ENCODE assay signal across 17 cellular contexts in genomic region chr1:205626216-205626615, GRCh38. TPM values are rescaled to one million over a fixed set of nuclear protein-coding genes. Genes with fewer than 3 reads are reported as not detected.
DNase-seq lines count a peak whose midpoint lies in the region; ATAC-seq and TF ChIP-seq lines count a peak whose summit lies in the region.
"Had no signal": no experiment of that assay in that cellular context is flagged by ENCODE, and none has a peak within 500 bp of the region (broad histone marks: within the 10 kb centered on the region; RNA-seq: fewer than 3 reads in every experiment).

No MANE protein-coding gene starts in this region.

- ATAC-seq in CD8-positive, alpha-beta T cell = no peak
- ATAC-seq in IMR-90 (ENCODE audit: low read depth) (no peak), naive B cell (ENCODE audit: low read depth in 2 of 2) (peak; percentile 43 to 47), GM18873 (IDR thresholded peaks at IDR 0.05; ENCODE audit: low FRiP score, unreplicated experiment) (no peak), GM19452 (IDR thresholded peaks at IDR 0.05; ENCODE audit: unreplicated experiment) (no peak)
- ATAC-seq: HepG2 had no signal

- peak overlapping the region; percentile 28; the same call in 1 of the 2 replicates for H2AK5ac ChIP-seq in IMR-90 (ENCODE audit: low read depth, low read length)

- no peak overlapping the region for H3K27ac ChIP-seq in CD8-positive, alpha-beta T cell (ENCODE audit: low read depth, low read length)
- H3K27ac ChIP-seq in IMR-90 (ENCODE audit: insufficient read depth, low read length) = no peak overlapping the region
- H3K27ac ChIP-seq: esophagus muscularis mucosa, SK-N-MC, tibial artery had no signal

- H4K8ac ChIP-seq in IMR-90 (ENCODE audit: low read depth in 2 of 2, low read length in 2 of 2) = 0 out of 4 replicates have a peak overlapping the region, but pooled peaks of 1 of the 2 experiments have one; percentile 22

- POLR2A ChIA-PET in CD8-positive, alpha-beta T cell (lab: Charles Lee) = no interaction called here
- POLR2A ChIA-PET in IMR-90 (lab: Charles Lee; ENCODE audit: unreplicated experiment) = no interaction called here
- POLR2A ChIA-PET in activated CD4-positive, alpha-beta memory T cell treated with anti-CD3 and anti-CD28 coated beads for 36 hours (lab: Charles Lee) = no interaction called here

- H2BK120ac ChIP-seq in IMR-90 (ENCODE audit: low read depth, low read length) = no peak overlapping the region

- no peak for DNase-seq in CD8-positive, alpha-beta T cell
- no peak for DNase-seq in IMR-90
- DNase-seq in activated CD4-positive, alpha-beta memory T cell treated with anti-CD3 and anti-CD28 coated beads for 36 hours = no peak
- DNase-seq in naive B cell = peak; percentile 58
- no peak for DNase-seq in GM13976 (ENCODE audit: low spot score)
- no peak for DNase-seq in RKO (ENCODE audit: low spot score)
- DNase-seq: activated CD4-positive, CD25-positive, alpha-beta regulatory T cell treated with anti-CD3 and anti-CD28 coated beads, Interleukin-2, amount 50 U/mL, for 72 hours; mammary epithelial cell; NCI-H1694 treated with DMSO at 0.1 percent for 48 hours; NCI-H69; posterior cingulate gyrus; tibial artery had no signal

- H3K9me1 ChIP-seq in IMR-90 (ENCODE audit: insufficient read depth, low read length) = peaks cover 13% of the 10 kb centered on the region

- H3K14ac ChIP-seq in IMR-90 (replicated peaks; ENCODE audit: low read depth, low read length) = no peak overlapping the region

- H3K36me3 ChIP-seq in CD8-positive, alpha-beta T cell (ENCODE audit: insufficient read depth, low read length) = peaks cover 4% of the 10 kb centered on the region
- H3K36me3 ChIP-seq in IMR-90 (ENCODE audit: control insufficient read depth, insufficient read depth, low read length) = peaks cover 19% of the 10 kb centered on the region

- TF ChIP-seq POLR2A in IMR-90 (IDR thresholded peaks at IDR 0.05; ENCODE audit: low read depth, low read length) = no peak

- no peaks in the 10 kb centered on the region for H3K9me3 Mint-ChIP-seq in CD8-positive, alpha-beta T cell
- H3K9me3 Mint-ChIP-seq in activated CD4-positive, alpha-beta memory T cell treated with anti-CD3 and anti-CD28 coated beads for 36 hours = no peaks in the 10 kb centered on the region
- no peaks in the 10 kb centered on the region for H3K9me3 Mint-ChIP-seq in naive B cell

- TF ChIP-seq RAD21 in IMR-90 (IDR thresholded peaks at IDR 0.05; ENCODE audit: low read length) = no peak

- H3K27me3 ChIP-seq in CD8-positive, alpha-beta T cell (ENCODE audit: insufficient read depth, low read length) = no peaks in the 10 kb centered on the region
- H3K27me3 ChIP-seq in IMR-90 (ENCODE audit: control insufficient read depth, insufficient read depth, low read length) = no peaks in the 10 kb centered on the region
- H3K27me3 ChIP-seq: esophagus muscularis mucosa, tibial artery had no signal

- CTCF ChIA-PET in CD8-positive, alpha-beta T cell (lab: Charles Lee) = interaction anchor here (1.6 kb wide), 1 partner anchor 34 kb away, joined by 12 read pairs; no protein-coding TSS in a partner anchor
- CTCF ChIA-PET in IMR-90 (lab: Yijun Ruan, JAX) = no interaction called here
- CTCF ChIA-PET in activated CD4-positive, alpha-beta memory T cell treated with anti-CD3 and anti-CD28 coated beads for 36 hours (lab: Charles Lee) = interaction anchor here (0.6 to 1.4 kb wide), 3 partner anchors 18 to 35 kb away, joined by 3 to 4 read pairs (median 3); no protein-coding TSS in a partner anchor

- in situ Hi-C loops in IMR-90 (cut with MboI; ENCODE audit: low sequenced_read_pairs) = no loop called here
- in situ Hi-C loops in GM13976 (cut with MboI; ENCODE audit: low sequenced_read_pairs, unreplicated experiment) = no loop called here

- no peaks in the 10 kb centered on the region for H3K9me3 ChIP-seq in CD8-positive, alpha-beta T cell (ENCODE audit: low read length)
- H3K9me3 ChIP-seq in IMR-90 (ENCODE audit: control insufficient read depth, insufficient read depth, low read length) = no peaks in the 10 kb centered on the region
- H3K9me3 ChIP-seq: esophagus muscularis mucosa, tibial artery had no signal

- H3K4me3 Mint-ChIP-seq in CD8-positive, alpha-beta T cell = peak overlapping the region; percentile 3
- H3K4me3 Mint-ChIP-seq in activated CD4-positive, alpha-beta memory T cell treated with anti-CD3 and anti-CD28 coated beads for 36 hours = no peak overlapping the region
- H3K4me3 Mint-ChIP-seq in naive B cell = peak overlapping the region; percentile 48 to 79 (median 74)

- H3K4me2 ChIP-seq in IMR-90 (ENCODE audit: low read depth, low read length) = no peak overlapping the region

- peaks cover 41% of the 10 kb centered on the region for H3K4me1 ChIP-seq in CD8-positive, alpha-beta T cell (ENCODE audit: insufficient read depth, low read length)
- H3K4me1 ChIP-seq in IMR-90 (ENCODE audit: control insufficient read depth, insufficient read depth, low read length) = peaks cover 4% of the 10 kb centered on the region

- no CpG with 5 or more reads among the region's 3 CpGs for WGBS in IMR-90 (ENCODE audit: extremely low coverage in 2 of 2, insufficient read length in 1 of 2), 2 experiments

- no peak overlapping the region for H4K5ac ChIP-seq in IMR-90 (ENCODE audit: low read depth, low read length)

- peaks cover 61% of the 10 kb centered on the region for H3K36me3 Mint-ChIP-seq in CD8-positive, alpha-beta T cell
- peaks cover 32% of the 10 kb centered on the region for H3K36me3 Mint-ChIP-seq in activated CD4-positive, alpha-beta memory T cell treated with anti-CD3 and anti-CD28 coated beads for 36 hours
- H3K36me3 Mint-ChIP-seq in naive B cell = no peaks in the 10 kb centered on the region

- H2AFZ ChIP-seq in IMR-90 (replicated peaks; ENCODE audit: low read length, poor library complexity) = no peak overlapping the region

- no peak overlapping the region for H2BK20ac ChIP-seq in IMR-90 (ENCODE audit: low read depth, low read length)

- BruUV-seq in IMR-90 (replicated peaks; lab: Mats Ljungman, UMichigan) = no TSS peak

- peak overlapping the region; percentile 80 for H3K27ac Mint-ChIP-seq in CD8-positive, alpha-beta T cell
- H3K27ac Mint-ChIP-seq in activated CD4-positive, alpha-beta memory T cell treated with anti-CD3 and anti-CD28 coated beads for 36 hours = peak overlapping the region; percentile 66
- H3K27ac Mint-ChIP-seq in naive B cell = peak overlapping the region; percentile 70 to 96 (median 94)

- no peak overlapping the region for H3K18ac ChIP-seq in IMR-90 (ENCODE audit: low read depth, low read length)

- H3K56ac ChIP-seq in IMR-90 (ENCODE audit: extremely low read depth, insufficient read depth, low read length) = no peak overlapping the region

- peak overlapping the region; percentile 86; the same call in 1 of the 2 replicates for H3K23ac ChIP-seq in IMR-90 (ENCODE audit: low read depth, low read length)

- H4K20me1 ChIP-seq in IMR-90 (ENCODE audit: insufficient read depth, low read length) = peaks cover 29% of the 10 kb centered on the region; the same call in 1 of the 2 replicates

- H3K9ac ChIP-seq in IMR-90 (ENCODE audit: low read depth, low read length) = no peak overlapping the region

- no peak overlapping the region for H2BK5ac ChIP-seq in IMR-90 (ENCODE audit: low read depth, low read length, poor library complexity, severe bottlenecking)

- intact Hi-C loops in CD8-positive, alpha-beta T cell (cut with DNase I, micrococcal nuclease) = no loop called here
- intact Hi-C loops in IMR-90 (cut with micrococcal nuclease) = no loop called here
- intact Hi-C loops in activated CD4-positive, alpha-beta memory T cell treated with anti-CD3 and anti-CD28 coated beads for 36 hours (cut with micrococcal nuclease) = no loop called here

- no peak for TF ChIP-seq CTCF in CD8-positive, alpha-beta T cell (IDR thresholded peaks at IDR 0.05)
- TF ChIP-seq CTCF in IMR-90 (conservative IDR thresholded peaks at IDR 0.05; ENCODE audit: low read depth, low read length) = no peak
- TF ChIP-seq CTCF in GM13976 (IDR thresholded peaks at IDR 0.05; ENCODE audit: borderline replicate concordance, control extremely low read depth, extremely low read depth, insufficient read depth, missing control alignments) = no peak

- H3K4me1 Mint-ChIP-seq in CD8-positive, alpha-beta T cell (ENCODE audit: low read depth) = peaks cover 65% of the 10 kb centered on the region
- H3K4me1 Mint-ChIP-seq in activated CD4-positive, alpha-beta memory T cell treated with anti-CD3 and anti-CD28 coated beads for 36 hours (ENCODE audit: low read depth) = peaks cover 52% of the 10 kb centered on the region
- H3K4me1 Mint-ChIP-seq in naive B cell = peaks cover 27 to 86% (median 64%) of the 10 kb centered on the region in 3 donors

- dilution Hi-C loops in IMR-90 (cut with HindIII; ENCODE audit: low sequenced_read_pairs, unreplicated experiment) = no loop called here

- no peak overlapping the region for H2AK9ac ChIP-seq in IMR-90 (replicated peaks; ENCODE audit: low read depth, low read length, poor library complexity)

- no peak overlapping the region for H3K4me3 ChIP-seq in CD8-positive, alpha-beta T cell (ENCODE audit: low read depth, low read length)
- no peak overlapping the region for H3K4me3 ChIP-seq in IMR-90 (ENCODE audit: insufficient read depth, low read depth, low read length)
- H3K4me3 ChIP-seq: esophagus muscularis mucosa, SK-N-MC, tibial artery had no signal

- no peak overlapping the region for H2BK15ac ChIP-seq in IMR-90 (ENCODE audit: low read depth, low read length)

- no peak overlapping the region; the same call in 1 of the 2 replicates for H3K4ac ChIP-seq in IMR-90 (ENCODE audit: low read depth, low read length)

- peaks cover 16 to 61% of the 10 kb centered on the region in 2 experiments; a peak in 3 of 4 replicates for H3K79me1 ChIP-seq in IMR-90 (ENCODE audit: low read depth in 1 of 2, low read length in 2 of 2)

- H4K91ac ChIP-seq in IMR-90 (ENCODE audit: insufficient read depth, low read depth, low read length) = no peak overlapping the region

- no peaks in the 10 kb centered on the region for H3K27me3 Mint-ChIP-seq in CD8-positive, alpha-beta T cell (ENCODE audit: low read depth)
- H3K27me3 Mint-ChIP-seq in activated CD4-positive, alpha-beta memory T cell treated with anti-CD3 and anti-CD28 coated beads for 36 hours = no peaks in the 10 kb centered on the region
- no peaks in the 10 kb centered on the region for H3K27me3 Mint-ChIP-seq in naive B cell

RNA-seq across cellular contexts. Expression of gene ELK4, which starts 5.6 kb away (rescaled TPM):
- 100 to 1,000 TPM; 142 to 147 TPM for total RNA-seq in CD8-positive, alpha-beta T cell
- total RNA-seq in IMR-90 (2012; rRNA removed) = 11.3 and 15.6 TPM in 2 replicates
- 3.3 and 4.6 TPM in 2 replicates for polyA plus RNA-seq in IMR-90 (2012; rRNA removed)
- 0.54 and 0.71 TPM in 2 replicates for polyA plus RNA-seq in IMR-90 (2012; cell fraction: cytosol; rRNA removed)
- 1.1 and 8.4 TPM in 2 replicates for polyA plus RNA-seq in IMR-90 (2012; cell fraction: nucleus; rRNA removed; ENCODE audit: low replicate concordance)
- total RNA-seq in activated CD4-positive, alpha-beta memory T cell treated with anti-CD3 and anti-CD28 coated beads for 36 hours = 10 to 100 TPM; 60.7 to 65.8 TPM
- polyA plus RNA-seq in naive B cell (ENCODE audit: low read depth in 6 of 6) = 10 to 100 TPM in 1 of 6 donors, 1 to 10 TPM in 5; 4.8 to 10.2 (median 6.0) TPM

RNA-seq across cellular contexts. Expression of gene SLC45A3, which starts 54.1 kb away (rescaled TPM):
- under 1 TPM in 1 of 2 experiments, not detected in 1; 0.16 TPM for total RNA-seq in CD8-positive, alpha-beta T cell
- 1.1 and 1.4 TPM in 2 replicates for total RNA-seq in IMR-90 (2012; rRNA removed)
- polyA plus RNA-seq in IMR-90 (2012; rRNA removed) (2.5 and 3.0 TPM in 2 replicates), naive B cell (ENCODE audit: low read depth in 6 of 6) (1 to 10 TPM in 5 of 6 donors, under 1 TPM in 1; 0.96 to 5.4 (median 4.0) TPM)
- 1.1 and 2.4 TPM in 2 replicates for polyA plus RNA-seq in IMR-90 (2012; cell fraction: cytosol; rRNA removed)
- polyA plus RNA-seq in IMR-90 (2012; cell fraction: nucleus; rRNA removed; ENCODE audit: low replicate concordance) = 2.9 and 5.4 TPM in 2 replicates
- under 1 TPM; 0.55 to 0.56 TPM for total RNA-seq in activated CD4-positive, alpha-beta memory T cell treated with anti-CD3 and anti-CD28 coated beads for 36 hours

Comparison
In these comparisons a context has a peak if more than half of its experiments do, and no peak if none do; other contexts are left out.
1. ATAC-seq: peak in naive B cell (2 of 2); none in CD8-positive, alpha-beta T cell (single experiment), IMR-90 (single experiment), GM18873 (single experiment) and GM19452 (single experiment).
2. Peak in every context shown above with its lines, with median percentiles within 50 percentile points of each other: H3K27ac Mint-ChIP-seq.